24 cellular contexts compared by ENCODE assay signal in the genomic region with DNA sequence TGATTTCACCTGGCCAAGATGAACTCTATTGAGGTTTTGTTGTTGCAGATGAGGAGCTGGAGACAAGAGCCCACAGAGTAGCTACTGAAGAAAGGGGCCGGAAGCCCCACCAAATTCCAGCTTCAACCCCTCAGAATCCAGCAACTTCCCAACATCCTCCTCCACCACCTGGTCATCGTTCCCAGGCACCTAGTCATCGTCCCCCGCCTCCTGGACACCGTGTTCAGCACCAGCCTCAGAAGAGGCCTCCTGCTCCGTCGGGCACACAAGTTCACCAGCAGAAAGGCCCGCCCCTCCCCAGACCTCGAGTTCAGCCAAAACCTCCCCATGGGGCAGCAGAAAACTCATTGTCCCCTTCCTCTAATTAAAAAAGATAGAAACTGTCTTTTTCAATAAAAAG. TPM values are rescaled to one million over a fixed set of nuclear protein-coding genes. Genes with fewer than 3 reads are reported as not detected.
DNase-seq lines count a peak whose midpoint lies in the region; ATAC-seq and TF ChIP-seq lines count a peak whose summit lies in the region.
"Had no signal": no experiment of that assay in that cellular context is flagged by ENCODE, and none has a peak within 500 bp of the region (broad histone marks: within the 10 kb centered on the region; RNA-seq: fewer than 3 reads in every experiment).

No MANE protein-coding gene starts in this region.

- no peak overlapping the region for H4K5ac ChIP-seq in H9 (ENCODE audit: insufficient read length, low read depth, low read length)

- no peak overlapping the region for H3K4ac ChIP-seq in H9 (ENCODE audit: low read depth, low read length)

- no peaks in the 10 kb centered on the region for H3K79me1 ChIP-seq in H9 (ENCODE audit: insufficient read depth, low read depth, low read length, poor library complexity, severe bottlenecking)

- no peak overlapping the region for H2BK15ac ChIP-seq in H9 (ENCODE audit: low read depth, low read length)

- H3K27ac ChIP-seq in KOPT-K1 (ENCODE audit: low read depth, low read length, poor library complexity, severe bottlenecking) (peak overlapping the region; percentile 99), H9 (ENCODE audit: insufficient read length, low read depth, low read length) (no peak overlapping the region)
- H3K27ac ChIP-seq: coronary artery, prostate gland, SJCRH30, tibial nerve had no signal

- no peak for ATAC-seq in natural killer cell treated with Interleukin-12 subunit alpha and Interleukin-12 subunit beta and Interleukin-15 and Interleukin-18, amount 100 ng/mL, for 72 hours

- H3K4me2 ChIP-seq in H9 (ENCODE audit: insufficient read depth, insufficient read length, low read length) = no peak overlapping the region

- no peak overlapping the region for H3T11ph ChIP-seq in H9 (ENCODE audit: low read length)

- no peak overlapping the region for H2BK120ac ChIP-seq in H9 (ENCODE audit: low read depth, low read length, poor library complexity, severe bottlenecking)

- CTCF ChIA-PET in activated CD4-positive, alpha-beta T cell treated with anti-CD3 and anti-CD28 coated beads, Interleukin-2, amount 10 ng/mL, durations not matched to agents 7 days and 5 days (lab: Charles Lee) = interaction anchor here (1.7 to 8.2 kb wide), 6 partner anchors 12 to 47 kb away, joined by 5 to 65 read pairs (median 13); no protein-coding TSS in a partner anchor

- H3K9ac ChIP-seq in H9 (ENCODE audit: extremely low read depth, insufficient read length, low read length) = no peak overlapping the region

- H3K4me3 Mint-ChIP-seq in activated CD4-positive, alpha-beta T cell treated with anti-CD3 and anti-CD28 coated beads, Interleukin-2, amount 10 ng/mL, durations not matched to agents 7 days and 5 days = peak overlapping the region; percentile 61
- H3K4me3 Mint-ChIP-seq in activated T-helper 1 cell treated with anti-CD3 and anti-CD28 coated beads, Interleukin-12 subunit alpha, Interleukin-12 subunit beta, Interleukin-2, Interleukin-4 antibody, amounts not matched to agents 30 ng/mL and 10 ng/mL and 1 ng/mL, durations not matched to agents 14 hours and 24 hours and 36 hours = peak overlapping the region; percentile 84
- H3K4me3 Mint-ChIP-seq in natural killer cell treated with Interleukin-12 subunit alpha and Interleukin-12 subunit beta and Interleukin-15 and Interleukin-18, amount 100 ng/mL, for 72 hours = peak overlapping the region; percentile 80
- no peak overlapping the region for H3K4me3 Mint-ChIP-seq in H9
- H3K4me3 Mint-ChIP-seq: HFFc6, nephron had no signal

- no peak for TF ChIP-seq CTCF in H9 (conservative IDR thresholded peaks at IDR 0.05)

- intact Hi-C loops in activated T-helper 1 cell treated with anti-CD3 and anti-CD28 coated beads, Interleukin-12 subunit alpha, Interleukin-12 subunit beta, Interleukin-2, Interleukin-4 antibody, amounts not matched to agents 30 ng/mL and 10 ng/mL and 1 ng/mL, durations not matched to agents 14 hours and 24 hours and 36 hours (cut with micrococcal nuclease) = loop anchor here (2.0 to 10.0 kb wide), 5 partner anchors 14 to 896 kb away; a partner anchor contains a TSS

- no peak overlapping the region for H2AK5ac ChIP-seq in H9 (ENCODE audit: insufficient read length, low read length)

- H2BK5ac ChIP-seq in H9 (ENCODE audit: insufficient read length, low read length) = no peak overlapping the region

- H3K9me3 Mint-ChIP-seq in activated CD4-positive, alpha-beta T cell treated with anti-CD3 and anti-CD28 coated beads, Interleukin-2, amount 10 ng/mL, durations not matched to agents 7 days and 5 days = peaks cover 3% of the 10 kb centered on the region
- H3K9me3 Mint-ChIP-seq in activated T-helper 1 cell treated with anti-CD3 and anti-CD28 coated beads, Interleukin-12 subunit alpha, Interleukin-12 subunit beta, Interleukin-2, Interleukin-4 antibody, amounts not matched to agents 30 ng/mL and 10 ng/mL and 1 ng/mL, durations not matched to agents 14 hours and 24 hours and 36 hours = peaks cover 8% of the 10 kb centered on the region
- H3K9me3 Mint-ChIP-seq in natural killer cell treated with Interleukin-12 subunit alpha and Interleukin-12 subunit beta and Interleukin-15 and Interleukin-18, amount 100 ng/mL, for 72 hours = no peaks in the 10 kb centered on the region
- H3K9me3 Mint-ChIP-seq in H9 = peaks cover 3 to 7% of the 10 kb centered on the region in 2 experiments; a peak in 3 of 5 replicates
- H3K9me3 Mint-ChIP-seq: HFFc6 had no signal

- peaks cover 73% of the 10 kb centered on the region for H3K36me3 Mint-ChIP-seq in activated CD4-positive, alpha-beta T cell treated with anti-CD3 and anti-CD28 coated beads, Interleukin-2, amount 10 ng/mL, durations not matched to agents 7 days and 5 days (ENCODE audit: low read depth)
- H3K36me3 Mint-ChIP-seq in activated T-helper 1 cell treated with anti-CD3 and anti-CD28 coated beads, Interleukin-12 subunit alpha, Interleukin-12 subunit beta, Interleukin-2, Interleukin-4 antibody, amounts not matched to agents 30 ng/mL and 10 ng/mL and 1 ng/mL, durations not matched to agents 14 hours and 24 hours and 36 hours (ENCODE audit: low read depth) = peaks cover 83% of the 10 kb centered on the region
- H3K36me3 Mint-ChIP-seq in natural killer cell treated with Interleukin-12 subunit alpha and Interleukin-12 subunit beta and Interleukin-15 and Interleukin-18, amount 100 ng/mL, for 72 hours = peaks cover 47% of the 10 kb centered on the region
- no peaks in the 10 kb centered on the region; a peak in 2 of 7 replicates for H3K36me3 Mint-ChIP-seq in H9 (ENCODE audit: insufficient read depth in 1 of 3, low read depth in 3 of 3)

- WGBS in H9 (ENCODE audit: extremely low coverage, insufficient read length, low lambda C conversion rate) = no CpG with 5 or more reads among the region's 9 CpGs

- no peak overlapping the region for H2AFZ ChIP-seq in H9 (ENCODE audit: low read length)

- H2BK12ac ChIP-seq in H9 (ENCODE audit: insufficient read length, low read depth, low read length) = no peak overlapping the region

- no peak overlapping the region for H3K14ac ChIP-seq in H9 (ENCODE audit: insufficient read depth, low read length)

- H3K27me3 Mint-ChIP-seq in activated CD4-positive, alpha-beta T cell treated with anti-CD3 and anti-CD28 coated beads, Interleukin-2, amount 10 ng/mL, durations not matched to agents 7 days and 5 days = no peaks in the 10 kb centered on the region
- peaks cover 3% of the 10 kb centered on the region for H3K27me3 Mint-ChIP-seq in activated T-helper 1 cell treated with anti-CD3 and anti-CD28 coated beads, Interleukin-12 subunit alpha, Interleukin-12 subunit beta, Interleukin-2, Interleukin-4 antibody, amounts not matched to agents 30 ng/mL and 10 ng/mL and 1 ng/mL, durations not matched to agents 14 hours and 24 hours and 36 hours (ENCODE audit: insufficient read depth)
- no peaks in the 10 kb centered on the region for H3K27me3 Mint-ChIP-seq in natural killer cell treated with Interleukin-12 subunit alpha and Interleukin-12 subunit beta and Interleukin-15 and Interleukin-18, amount 100 ng/mL, for 72 hours
- no peaks in the 10 kb centered on the region; the same call in 1 of the 2 replicates for H3K27me3 Mint-ChIP-seq in H9 (ENCODE audit: low read depth)

- peaks cover 51% of the 10 kb centered on the region for H3K36me3 ChIP-seq in KOPT-K1 (ENCODE audit: insufficient read depth, low read length)
- H3K36me3 ChIP-seq: prostate gland, SJCRH30, tibial nerve had no signal

- H3K56ac ChIP-seq in H9 (ENCODE audit: insufficient read length, low read depth, low read length) = no peak overlapping the region

- H3K18ac ChIP-seq in H9 (ENCODE audit: insufficient read length, low read depth, low read length) = no peak overlapping the region

- H4K8ac ChIP-seq in H9 (replicated peaks; ENCODE audit: insufficient read length, low read depth, low read length) = no peak overlapping the region

- no peak overlapping the region for H4K91ac ChIP-seq in H9 (ENCODE audit: insufficient read length, low read depth, low read length)

- H2BK20ac ChIP-seq in H9 (ENCODE audit: low read depth, low read length, poor library complexity, severe bottlenecking) = no peak overlapping the region

- H3K27me3 ChIP-seq in H9 (ENCODE audit: insufficient read depth, low read length) = no peaks in the 10 kb centered on the region
- H3K27me3 ChIP-seq: SJCRH30, tibial nerve had no signal

- H3K23ac ChIP-seq in H9 (ENCODE audit: insufficient read length, low read depth, low read length) = no peak overlapping the region

- H4K20me1 ChIP-seq in H9 (ENCODE audit: control insufficient read depth, insufficient read depth, insufficient read length) = no peaks in the 10 kb centered on the region

- H3K79me2 ChIP-seq in H9 (ENCODE audit: insufficient read depth, low read length) = no peaks in the 10 kb centered on the region

- peaks cover 98% of the 10 kb centered on the region for H3K4me1 Mint-ChIP-seq in activated CD4-positive, alpha-beta T cell treated with anti-CD3 and anti-CD28 coated beads, Interleukin-2, amount 10 ng/mL, durations not matched to agents 7 days and 5 days
- H3K4me1 Mint-ChIP-seq in activated T-helper 1 cell treated with anti-CD3 and anti-CD28 coated beads, Interleukin-12 subunit alpha, Interleukin-12 subunit beta, Interleukin-2, Interleukin-4 antibody, amounts not matched to agents 30 ng/mL and 10 ng/mL and 1 ng/mL, durations not matched to agents 14 hours and 24 hours and 36 hours (ENCODE audit: low read depth) = peaks cover 99% of the 10 kb centered on the region
- peaks cover 68 to 96% of the 10 kb centered on the region in 2 donors for H3K4me1 Mint-ChIP-seq in natural killer cell treated with Interleukin-12 subunit alpha and Interleukin-12 subunit beta and Interleukin-15 and Interleukin-18, amount 100 ng/mL, for 72 hours (ENCODE audit: low read depth in 2 of 2)
- peaks cover 12% of the 10 kb centered on the region in 2 experiments for H3K4me1 Mint-ChIP-seq in H9

- H3K27ac Mint-ChIP-seq in activated CD4-positive, alpha-beta T cell treated with anti-CD3 and anti-CD28 coated beads, Interleukin-2, amount 10 ng/mL, durations not matched to agents 7 days and 5 days = peak overlapping the region; percentile 96
- peak overlapping the region; percentile 100 for H3K27ac Mint-ChIP-seq in activated T-helper 1 cell treated with anti-CD3 and anti-CD28 coated beads, Interleukin-12 subunit alpha, Interleukin-12 subunit beta, Interleukin-2, Interleukin-4 antibody, amounts not matched to agents 30 ng/mL and 10 ng/mL and 1 ng/mL, durations not matched to agents 14 hours and 24 hours and 36 hours
- peak overlapping the region; percentile 98 to 99 for H3K27ac Mint-ChIP-seq in natural killer cell treated with Interleukin-12 subunit alpha and Interleukin-12 subunit beta and Interleukin-15 and Interleukin-18, amount 100 ng/mL, for 72 hours
- no peak overlapping the region; a peak in 1 of 7 replicates for H3K27ac Mint-ChIP-seq in H9
- H3K27ac Mint-ChIP-seq: HFFc6, nephron had no signal

- POLR2A ChIA-PET in activated CD4-positive, alpha-beta T cell treated with anti-CD3 and anti-CD28 coated beads, Interleukin-2, amount 10 ng/mL, durations not matched to agents 7 days and 5 days (lab: Charles Lee) = interaction anchor here (1.1 to 2.1 kb wide), 3 partner anchors 14 to 59 kb away, joined by 3 to 14 read pairs (median 7); a partner anchor contains a TSS

- H3K4me1 ChIP-seq in H9 (ENCODE audit: insufficient read depth, low read length) = no peaks in the 10 kb centered on the region
- H3K4me1 ChIP-seq: prostate gland, SJCRH30 had no signal

- H3K23me2 ChIP-seq in H9 (ENCODE audit: insufficient read length, low read depth, low read length, poor library complexity, severe bottlenecking) = no peaks in the 10 kb centered on the region

- no peak for DNase-seq in activated CD4-positive, alpha-beta T cell treated with anti-CD3 and anti-CD28 coated beads, Interleukin-2, amount 10 ng/mL, durations not matched to agents 7 days and 5 days
- no peak for DNase-seq in activated CD4-positive, alpha-beta T cell treated with anti-CD3 and anti-CD28 coated beads for 4 hours
- no peak for DNase-seq in activated T-helper 1 cell treated with anti-CD3 and anti-CD28 coated beads, Interleukin-12 subunit alpha, Interleukin-12 subunit beta, Interleukin-2, Interleukin-4 antibody, amounts not matched to agents 30 ng/mL and 10 ng/mL and 1 ng/mL, durations not matched to agents 14 hours and 24 hours and 36 hours (ENCODE audit: low spot score)
- no peak for DNase-seq in natural killer cell treated with Interleukin-12 subunit alpha and Interleukin-12 subunit beta and Interleukin-15 and Interleukin-18, amount 100 ng/mL, for 72 hours (ENCODE audit: low spot score)
- DNase-seq in UCSD-AML1 (lab: John Stamatoyannopoulos, UW; ENCODE audit: unreplicated experiment) (no peak), SK-N-DZ (ENCODE audit: low spot score) (no peak), H9 (no peak)
- DNase-seq: activated CD4-positive, CD25-positive, alpha-beta regulatory T cell treated with anti-CD3 and anti-CD28 coated beads, Interleukin-2, amount 50 U/mL, for 72 hours; activated gamma-delta T cell; HFFc6; hippocampal formation; Karpas-422; kidney; NCI-H1105 treated with DMSO at 0.1 percent for 48 hours; NCI-H526; OCI-M1; SJCRH30; T1000 had no signal

- peaks cover 4% of the 10 kb centered on the region for H3K9me3 ChIP-seq in KOPT-K1 (ENCODE audit: insufficient read depth, low read length, poor library complexity, severe bottlenecking)
- no peaks in the 10 kb centered on the region for H3K9me3 ChIP-seq in H9 (ENCODE audit: control insufficient read depth, low read depth, low read length)
- H3K9me3 ChIP-seq: prostate gland had no signal

RNA-seq across cellular contexts. Expression of a gene that starts 14.2 kb away (rescaled TPM):
- 100 to 1,000 TPM; 206 to 258 TPM for total RNA-seq in activated CD4-positive, alpha-beta T cell treated with anti-CD3 and anti-CD28 coated beads, Interleukin-2, amount 10 ng/mL, durations not matched to agents 7 days and 5 days
- 651 and 685 TPM in 2 replicates for total RNA-seq in activated T-helper 1 cell treated with anti-CD3 and anti-CD28 coated beads, Interleukin-12 subunit alpha, Interleukin-12 subunit beta, Interleukin-2, Interleukin-4 antibody, amounts not matched to agents 30 ng/mL and 10 ng/mL and 1 ng/mL, durations not matched to agents 14 hours and 24 hours and 36 hours
- 100 to 1,000 TPM in 1 of 2 donors, 10 to 100 TPM in 1; 71.4 to 140 TPM for total RNA-seq in natural killer cell treated with Interleukin-12 subunit alpha and Interleukin-12 subunit beta and Interleukin-15 and Interleukin-18, amount 100 ng/mL, for 72 hours
- not detected in 2 replicates for polyA plus RNA-seq in SK-N-DZ (2014; cell fraction: cytosol; rRNA removed)
- polyA plus RNA-seq in SK-N-DZ (2014; cell fraction: nucleus; rRNA removed) = not detected in 2 replicates
- total RNA-seq in H9 (2021) = not detected in 2 replicates
- total RNA-seq: fibroblast of villous mesenchyme, HFFc6, SJCRH30 had no signal

Comparison
In these comparisons a context has a peak if more than half of its experiments do, and no peak if none do; other contexts are left out.
1. H3K27ac Mint-ChIP-seq: peak in activated CD4-positive, alpha-beta T cell treated with anti-CD3 and anti-CD28 coated beads, Interleukin-2, amount 10 ng/mL, durations not matched to agents 7 days and 5 days (single experiment), activated T-helper 1 cell treated with anti-CD3 and anti-CD28 coated beads, Interleukin-12 subunit alpha, Interleukin-12 subunit beta, Interleukin-2, Interleukin-4 antibody, amounts not matched to agents 30 ng/mL and 10 ng/mL and 1 ng/mL, durations not matched to agents 14 hours and 24 hours and 36 hours (single experiment) and natural killer cell treated with Interleukin-12 subunit alpha and Interleukin-12 subunit beta and Interleukin-15 and Interleukin-18, amount 100 ng/mL, for 72 hours (2 of 2); none in H9 (0 of 3).
2. H3K4me3 Mint-ChIP-seq: peak in activated CD4-positive, alpha-beta T cell treated with anti-CD3 and anti-CD28 coated beads, Interleukin-2, amount 10 ng/mL, durations not matched to agents 7 days and 5 days (single experiment), activated T-helper 1 cell treated with anti-CD3 and anti-CD28 coated beads, Interleukin-12 subunit alpha, Interleukin-12 subunit beta, Interleukin-2, Interleukin-4 antibody, amounts not matched to agents 30 ng/mL and 10 ng/mL and 1 ng/mL, durations not matched to agents 14 hours and 24 hours and 36 hours (single experiment) and natural killer cell treated with Interleukin-12 subunit alpha and Interleukin-12 subunit beta and Interleukin-15 and Interleukin-18, amount 100 ng/mL, for 72 hours (single experiment); none in H9 (0 of 2).
3. RNA of a gene that starts 14.2 kb away (total RNA-seq): 651 to 685 TPM in activated T-helper 1 cell treated with anti-CD3 and anti-CD28 coated beads, Interleukin-12 subunit alpha, Interleukin-12 subunit beta, Interleukin-2, Interleukin-4 antibody, amounts not matched to agents 30 ng/mL and 10 ng/mL and 1 ng/mL, durations not matched to agents 14 hours and 24 hours and 36 hours, 206 to 258 TPM in activated CD4-positive, alpha-beta T cell treated with anti-CD3 and anti-CD28 coated beads, Interleukin-2, amount 10 ng/mL, durations not matched to agents 7 days and 5 days and 71.4 to 140 TPM in natural killer cell treated with Interleukin-12 subunit alpha and Interleukin-12 subunit beta and Interleukin-15 and Interleukin-18, amount 100 ng/mL, for 72 hours; not detected in H9; every median in the first group is over 10 times any median in the second.